ENCODE assay signal across 34 cellular contexts in the genomic region with DNA sequence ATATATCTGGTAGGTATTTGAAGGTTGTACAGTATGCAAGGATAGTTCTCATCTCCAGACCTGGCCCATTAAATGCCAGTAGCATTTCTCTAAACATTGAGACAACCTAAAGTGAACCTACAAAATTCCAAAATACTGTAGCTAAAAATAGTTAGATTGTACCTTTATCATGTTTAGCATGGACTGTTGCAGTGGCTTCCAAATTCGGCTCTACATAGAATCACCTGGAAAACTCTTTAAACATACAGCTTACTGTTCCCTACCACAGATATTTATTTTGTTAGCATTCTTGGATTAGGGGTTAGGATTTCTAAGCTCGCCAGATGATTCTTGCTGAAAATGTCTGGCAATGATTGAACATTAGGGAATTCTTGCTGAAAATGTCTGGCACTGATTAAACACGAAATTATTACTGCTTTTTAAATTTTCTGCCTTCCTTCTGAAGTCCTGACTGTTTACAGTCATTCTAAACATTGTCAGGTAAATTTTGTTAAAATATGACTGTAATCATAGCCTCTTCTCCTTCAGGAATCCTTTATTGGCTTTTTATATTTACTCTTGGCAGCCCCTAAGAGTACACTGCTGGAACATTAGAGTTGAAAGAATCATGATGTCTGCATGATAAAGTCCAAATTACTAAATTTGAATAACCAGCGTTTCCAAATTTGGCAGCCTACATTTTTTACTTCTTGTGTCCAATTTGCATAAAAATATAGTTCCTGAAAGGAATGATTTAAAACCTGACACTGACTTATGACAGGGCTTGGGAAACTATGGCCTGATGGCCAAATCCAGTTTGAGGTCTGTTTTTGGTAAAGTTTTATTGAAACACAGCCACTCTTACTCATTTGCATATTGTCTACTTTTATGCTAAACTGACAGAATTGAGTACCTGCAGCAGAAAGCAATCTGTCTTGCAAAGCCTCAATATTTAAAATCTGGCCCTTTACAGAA. TPM values are rescaled to one million over a fixed set of nuclear protein-coding genes. Genes with fewer than 3 reads are reported as not detected.
DNase-seq lines count a peak whose midpoint lies in the region; ATAC-seq and TF ChIP-seq lines count a peak whose summit lies in the region.
"Had no signal": no experiment of that assay in that cellular context is flagged by ENCODE, and none has a peak within 500 bp of the region (broad histone marks: within the 10 kb centered on the region; RNA-seq: fewer than 3 reads in every experiment).

No MANE protein-coding gene starts in this region.

- intact Hi-C loops in cardiac septum (cut with DNase I): no loop called here
- intact Hi-C loops in activated T-helper 2 cell treated with anti-CD3 and anti-CD28 coated beads, Interferon-gamma antibody, Interleukin-2, Interleukin-4, amounts not matched to agents 10 μg/mL and 5 μg/mL and 100 μg/mL, durations not matched to agents 14 hours and 24 hours and 36 hours (cut with micrococcal nuclease): no loop called here

- H3K36me3 ChIP-seq in cardiac muscle cell (no peaks in the 10 kb centered on the region), smooth muscle cell (ENCODE audit: low read depth) (no peaks in the 10 kb centered on the region)
- H3K36me3 ChIP-seq: gastroesophageal sphincter, thyroid gland, vagina had no signal

- H3K4me1 ChIP-seq in cardiac muscle cell (ENCODE audit: low read depth) (peaks cover 26% of the 10 kb centered on the region), smooth muscle cell (ENCODE audit: low read depth) (no peaks in the 10 kb centered on the region)

- H3K27me3 Mint-ChIP-seq in activated T-helper 2 cell treated with anti-CD3 and anti-CD28 coated beads, Interferon-gamma antibody, Interleukin-2, Interleukin-4, amounts not matched to agents 10 μg/mL and 5 μg/mL and 100 μg/mL, durations not matched to agents 14 hours and 24 hours and 36 hours (ENCODE audit: low read depth): no peaks in the 10 kb centered on the region
- H3K27me3 Mint-ChIP-seq: activated CD4-positive, alpha-beta T cell treated with anti-CD3 and anti-CD28 coated beads, Interleukin-2, amount 10 ng/mL, durations not matched to agents 24 days and 14 days; activated naive CD8-positive, alpha-beta T cell; CD4-positive, alpha-beta T cell; stimulated activated naive CD8-positive, alpha-beta T cell treated with anti-CD3 and anti-CD28 coated beads, Interleukin-15, amount 100 ng/mL, for 72 hours had no signal

- H3K4me2 ChIP-seq in smooth muscle cell: peak overlapping the region; percentile 3
- H3K4me2 ChIP-seq: PC-9 had no signal

- H3K27ac ChIP-seq in cardiac muscle cell (peak overlapping the region; percentile 38), VCaP (peak overlapping the region; percentile 6; the same call in 1 of the 2 replicates), smooth muscle cell (ENCODE audit: low read depth) (peak overlapping the region; percentile 6)
- H3K27ac ChIP-seq: PC-9, thyroid gland, vagina had no signal

- DNase-seq in cardiac muscle cell (ENCODE audit: low read depth in 1 of 2, low spot score in 1 of 2) (no peak), cardiac septum (ENCODE audit: low spot score) (no peak), fibroblast of peridontal ligament (ENCODE audit: extremely low read depth) (peak; percentile 68), smooth muscle cell (lab: John Stamatoyannopoulos, UW; ENCODE audit: unreplicated experiment) (no peak), NCI-H510A treated with DMSO at 0.1 percent for 48 hours (lab: John Stamatoyannopoulos, UW) (no peak)
- DNase-seq in activated T-helper 2 cell treated with anti-CD3 and anti-CD28 coated beads, Interferon-gamma antibody, Interleukin-2, Interleukin-4, amounts not matched to agents 10 μg/mL and 5 μg/mL and 100 μg/mL, durations not matched to agents 14 hours and 24 hours and 36 hours (ENCODE audit: low spot score): no peak
- DNase-seq: activated CD4-positive, alpha-beta T cell treated with anti-CD3 and anti-CD28 coated beads, Interleukin-2, amount 10 ng/mL, durations not matched to agents 24 days and 14 days; activated effector memory CD4-positive, alpha-beta T cell treated with Interleukin-2 at 50 U/mL for 16 hours; AML-193; aorta; caudate nucleus; CD4-positive, alpha-beta T cell; cortex of kidney; DMS79 treated with DMSO at 0.1 percent for 48 hours; erythroblast; hippocampal formation; left colon; MM.1S; NCI-H2081 treated with DMSO at 0.1 percent for 48 hours; NCI-H2227 treated with DMSO at 0.1 percent for 48 hours; NCI-H69; PC-9; SHP77; stimulated activated CD4-positive, alpha-beta T cell treated with anti-CD3 and anti-CD28 coated beads, Interleukin-12 subunit alpha, Interleukin-12 subunit beta, amount 100 ng/mL, for 4 hours; stimulated activated CD4-positive, alpha-beta T cell treated with anti-CD3 and anti-CD28 coated beads, Interleukin-2, amount 100 ng/mL, for 48 hours; stimulated activated naive CD8-positive, alpha-beta T cell treated with anti-CD3 and anti-CD28 coated beads, Interleukin-15, amount 100 ng/mL, for 72 hours; thyroid gland had no signal

- H4K20me1 ChIP-seq in smooth muscle cell (ENCODE audit: low read depth): peaks cover 100% of the 10 kb centered on the region

- H3F3A ChIP-seq in smooth muscle cell (ENCODE audit: low read depth): no peaks in the 10 kb centered on the region

- H3K9ac ChIP-seq in smooth muscle cell (ENCODE audit: low read depth): no peak overlapping the region

- H3K36me3 Mint-ChIP-seq in activated T-helper 2 cell treated with anti-CD3 and anti-CD28 coated beads, Interferon-gamma antibody, Interleukin-2, Interleukin-4, amounts not matched to agents 10 μg/mL and 5 μg/mL and 100 μg/mL, durations not matched to agents 14 hours and 24 hours and 36 hours (ENCODE audit: low read depth): peaks cover 5% of the 10 kb centered on the region
- H3K36me3 Mint-ChIP-seq: mesothelial cell of epicardium had no signal

- 56% methylated on average over 4 of the region's 4 CpGs for WGBS in smooth muscle cell (ENCODE audit: low lambda C conversion rate)

- peaks cover 5% of the 10 kb centered on the region for H3K4me1 Mint-ChIP-seq in activated T-helper 2 cell treated with anti-CD3 and anti-CD28 coated beads, Interferon-gamma antibody, Interleukin-2, Interleukin-4, amounts not matched to agents 10 μg/mL and 5 μg/mL and 100 μg/mL, durations not matched to agents 14 hours and 24 hours and 36 hours (ENCODE audit: low read depth)

- TF ChIP-seq CTCF in cardiac muscle cell (IDR thresholded peaks at IDR 0.05; ENCODE audit: low read depth, low read length) (no peak), VCaP (conservative IDR thresholded peaks at IDR 0.05) (no peak), smooth muscle cell (IDR thresholded peaks at IDR 0.05; ENCODE audit: borderline replicate concordance, insufficient read depth, poor library complexity, severe bottlenecking) (no peak)

- H3K9me3 ChIP-seq in cardiac muscle cell (ENCODE audit: low read depth) (no peaks in the 10 kb centered on the region), smooth muscle cell (replicated peaks; ENCODE audit: low read depth) (no peaks in the 10 kb centered on the region)
- H3K9me3 ChIP-seq: gastroesophageal sphincter, thyroid gland, vagina had no signal

- H3K27me3 ChIP-seq in cardiac muscle cell (no peaks in the 10 kb centered on the region), smooth muscle cell (ENCODE audit: low read depth) (no peaks in the 10 kb centered on the region)
- H3K27me3 ChIP-seq: gastroesophageal sphincter, thyroid gland, vagina had no signal

- no peaks in the 10 kb centered on the region for H3K9me3 Mint-ChIP-seq in activated T-helper 2 cell treated with anti-CD3 and anti-CD28 coated beads, Interferon-gamma antibody, Interleukin-2, Interleukin-4, amounts not matched to agents 10 μg/mL and 5 μg/mL and 100 μg/mL, durations not matched to agents 14 hours and 24 hours and 36 hours
- H3K9me3 Mint-ChIP-seq: activated CD4-positive, alpha-beta T cell treated with anti-CD3 and anti-CD28 coated beads, Interleukin-2, amount 10 ng/mL, durations not matched to agents 24 days and 14 days; CD4-positive, alpha-beta T cell; mesothelial cell of epicardium; stimulated activated naive CD8-positive, alpha-beta T cell treated with anti-CD3 and anti-CD28 coated beads, Interleukin-15, amount 100 ng/mL, for 72 hours had no signal

- no peak overlapping the region for H3K27ac Mint-ChIP-seq in activated T-helper 2 cell treated with anti-CD3 and anti-CD28 coated beads, Interferon-gamma antibody, Interleukin-2, Interleukin-4, amounts not matched to agents 10 μg/mL and 5 μg/mL and 100 μg/mL, durations not matched to agents 14 hours and 24 hours and 36 hours
- H3K27ac Mint-ChIP-seq: activated CD4-positive, alpha-beta T cell treated with anti-CD3 and anti-CD28 coated beads, Interleukin-2, amount 10 ng/mL, durations not matched to agents 24 days and 14 days; activated naive CD8-positive, alpha-beta T cell; CD4-positive, alpha-beta T cell; mesothelial cell of epicardium; stimulated activated naive CD8-positive, alpha-beta T cell treated with anti-CD3 and anti-CD28 coated beads, Interleukin-15, amount 100 ng/mL, for 72 hours had no signal

- H3K79me2 ChIP-seq in smooth muscle cell (ENCODE audit: low read depth): peaks cover 95% of the 10 kb centered on the region

- no peak overlapping the region for H2AFZ ChIP-seq in smooth muscle cell (ENCODE audit: low read depth)
- H2AFZ ChIP-seq: PC-9 had no signal

- H3K4me3 Mint-ChIP-seq in activated T-helper 2 cell treated with anti-CD3 and anti-CD28 coated beads, Interferon-gamma antibody, Interleukin-2, Interleukin-4, amounts not matched to agents 10 μg/mL and 5 μg/mL and 100 μg/mL, durations not matched to agents 14 hours and 24 hours and 36 hours (ENCODE audit: low read depth): no peak overlapping the region
- H3K4me3 Mint-ChIP-seq: activated CD4-positive, alpha-beta T cell treated with anti-CD3 and anti-CD28 coated beads, Interleukin-2, amount 10 ng/mL, durations not matched to agents 24 days and 14 days; activated naive CD8-positive, alpha-beta T cell; CD4-positive, alpha-beta T cell; mesothelial cell of epicardium; stimulated activated naive CD8-positive, alpha-beta T cell treated with anti-CD3 and anti-CD28 coated beads, Interleukin-15, amount 100 ng/mL, for 72 hours had no signal

- H3K4me3 ChIP-seq in cardiac muscle cell (no peak overlapping the region), smooth muscle cell (no peak overlapping the region)
- H3K4me3 ChIP-seq: gastroesophageal sphincter, PC-9, thyroid gland, vagina had no signal

- no peak for ATAC-seq in activated CD4-positive, CD25-positive, alpha-beta regulatory T cell treated with anti-CD3 and anti-CD28 coated beads, Interleukin-2, amount 50 U/mL, for 24 hours
- ATAC-seq: gastroesophageal sphincter; left colon; sciatic nerve; stimulated activated naive CD8-positive, alpha-beta T cell treated with anti-CD3 and anti-CD28 coated beads, Interleukin-15, amount 100 ng/mL, for 72 hours had no signal

RNA-seq across cellular contexts. Expression of a gene that starts 40.3 kb away (rescaled TPM):
- total RNA-seq in cardiac muscle cell: 19.9 and 31.0 TPM in 2 replicates
- polyA plus RNA-seq in cardiac muscle cell: 31.3 and 45.8 TPM in 2 replicates
- 51.4 TPM for total RNA-seq in cardiac septum
- total RNA-seq in smooth muscle cell: 45.1 and 54.4 TPM in 2 replicates
- polyA plus RNA-seq in smooth muscle cell: 19.3 and 22.7 TPM in 2 replicates
- total RNA-seq in activated T-helper 2 cell treated with anti-CD3 and anti-CD28 coated beads, Interferon-gamma antibody, Interleukin-2, Interleukin-4, amounts not matched to agents 10 μg/mL and 5 μg/mL and 100 μg/mL, durations not matched to agents 14 hours and 24 hours and 36 hours: 36.4 and 44.3 TPM in 2 replicates

RNA-seq across cellular contexts. Expression of a gene that starts 40.7 kb away (rescaled TPM):
- total RNA-seq in cardiac muscle cell: 10.9 and 25.6 TPM in 2 replicates
- 28.3 and 37.8 TPM in 2 replicates for polyA plus RNA-seq in cardiac muscle cell
- 31.1 TPM for total RNA-seq in cardiac septum
- 19.5 and 22.3 TPM in 2 replicates for total RNA-seq in smooth muscle cell
- polyA plus RNA-seq in smooth muscle cell: 17.8 and 26.3 TPM in 2 replicates
- 31.5 and 32.7 TPM in 2 replicates for total RNA-seq in activated T-helper 2 cell treated with anti-CD3 and anti-CD28 coated beads, Interferon-gamma antibody, Interleukin-2, Interleukin-4, amounts not matched to agents 10 μg/mL and 5 μg/mL and 100 μg/mL, durations not matched to agents 14 hours and 24 hours and 36 hours
